28 cellular contexts compared by ENCODE assay signal in genomic region chr6:117585647-117586046, GRCh38.
"Had no signal": no experiment of that assay in that cellular context is flagged by ENCODE, and none has a peak within 500 bp of the region (broad histone marks: within the 10 kb centered on the region; RNA-seq: fewer than 3 reads in every experiment).

No MANE protein-coding gene starts in this region.

- H3K9me3 Mint-ChIP-seq: activated CD4-positive, alpha-beta memory T cell treated with anti-CD3 and anti-CD28 coated beads for 36 hours; activated CD4-positive, alpha-beta T cell treated with anti-CD3 and anti-CD28 coated beads, Interleukin-2, amount 10 ng/mL, durations not matched to agents 24 days and 14 days; activated T-helper 1 cell treated with anti-CD3 and anti-CD28 coated beads, Interleukin-12 subunit alpha, Interleukin-12 subunit beta, Interleukin-2, Interleukin-4 antibody, amounts not matched to agents 30 ng/mL and 10 ng/mL and 1 ng/mL, durations not matched to agents 14 hours and 24 hours and 36 hours had no signal

- H3K27me3 ChIP-seq: brain microvascular endothelial cell, colonic mucosa, esophagus squamous epithelium, gastroesophageal sphincter, heart right ventricle had no signal

- DNase-seq: activated CD4-positive, alpha-beta memory T cell treated with anti-CD3 and anti-CD28 coated beads for 36 hours; activated CD4-positive, alpha-beta T cell treated with anti-CD3 and anti-CD28 coated beads for 36 hours; activated CD4-positive, alpha-beta T cell treated with anti-CD3 and anti-CD28 coated beads, Interleukin-2, amount 10 ng/mL, durations not matched to agents 24 days and 14 days; activated CD4-positive, CD25-positive, alpha-beta regulatory T cell; activated CD4-positive, CD25-positive, alpha-beta regulatory T cell treated with anti-CD3 and anti-CD28 coated beads, Interleukin-2, amount 50 U/mL, for 72 hours; activated CD8-positive, alpha-beta memory T cell treated with anti-CD3 and anti-CD28 coated beads, Interleukin-2, amount 10 ng/mL, durations not matched to agents 7 days and 5 days; activated CD8-positive, alpha-beta memory T cell treated with anti-CD3 and anti-CD28 coated beads, Interleukin-2, amount 50 U/mL, for 4 hours; activated CD8-positive, alpha-beta T cell treated with anti-CD3 and anti-CD28 coated beads, Interleukin-2, amount 10 ng/mL, durations not matched to agents 7 days and 5 days; activated gamma-delta T cell treated with Interleukin-2 at 50 U/mL for 16 hours; activated naive CD4-positive, alpha-beta T cell treated with anti-CD3 and anti-CD28 coated beads, Interleukin-2, amount 50 U/mL, for 16 hours; activated naive CD4-positive, alpha-beta T cell treated with Interleukin-2 at 50 U/mL for 16 hours; activated T-cell treated with anti-CD3 and anti-CD28 coated beads, Interleukin-2, amount 50 U/mL, for 1 hour; activated T-cell treated with anti-CD3 and anti-CD28 coated beads, Interleukin-2, amount 50 U/mL, for 48 hours; amniotic stem cell; anterior cingulate cortex; brain microvascular endothelial cell; cerebellar nuclear complex; colonic mucosa; effector CD8-positive, alpha-beta T cell; esophagus squamous epithelium; foreskin melanocyte; heart right ventricle; T-helper 1 cell; T-helper 2 cell had no signal

- H3K4me1 ChIP-seq: colonic mucosa, esophagus squamous epithelium, gastroesophageal sphincter had no signal

- H3K27ac Mint-ChIP-seq: activated CD4-positive, alpha-beta memory T cell treated with anti-CD3 and anti-CD28 coated beads for 36 hours; activated CD4-positive, alpha-beta T cell treated with anti-CD3 and anti-CD28 coated beads for 36 hours; activated CD4-positive, alpha-beta T cell treated with anti-CD3 and anti-CD28 coated beads, Interleukin-2, amount 10 ng/mL, durations not matched to agents 24 days and 14 days; activated CD8-positive, alpha-beta memory T cell treated with anti-CD3 and anti-CD28 coated beads, Interleukin-2, amount 10 ng/mL, durations not matched to agents 7 days and 5 days; activated CD8-positive, alpha-beta T cell treated with anti-CD3 and anti-CD28 coated beads, Interleukin-2, amount 10 ng/mL, durations not matched to agents 7 days and 5 days; activated naive CD8-positive, alpha-beta T cell; activated T-helper 1 cell treated with anti-CD3 and anti-CD28 coated beads, Interleukin-12 subunit alpha, Interleukin-12 subunit beta, Interleukin-2, Interleukin-4 antibody, amounts not matched to agents 30 ng/mL and 10 ng/mL and 1 ng/mL, durations not matched to agents 14 hours and 24 hours and 36 hours had no signal

- ATAC-seq: activated CD4-positive, alpha-beta T cell treated with anti-CD3 and anti-CD28 coated beads for 36 hours; activated CD8-positive, alpha-beta memory T cell treated with anti-CD3 and anti-CD28 coated beads, Interleukin-2, amount 10 ng/mL, durations not matched to agents 7 days and 5 days; activated CD8-positive, alpha-beta T cell treated with anti-CD3 and anti-CD28 coated beads, Interleukin-2, amount 10 ng/mL, durations not matched to agents 7 days and 5 days; gastroesophageal sphincter; heart right ventricle had no signal

- H3K4me3 Mint-ChIP-seq: activated CD4-positive, alpha-beta memory T cell treated with anti-CD3 and anti-CD28 coated beads for 36 hours; activated CD4-positive, alpha-beta T cell treated with anti-CD3 and anti-CD28 coated beads for 36 hours; activated CD4-positive, alpha-beta T cell treated with anti-CD3 and anti-CD28 coated beads, Interleukin-2, amount 10 ng/mL, durations not matched to agents 24 days and 14 days; activated CD8-positive, alpha-beta memory T cell treated with anti-CD3 and anti-CD28 coated beads, Interleukin-2, amount 10 ng/mL, durations not matched to agents 7 days and 5 days; activated CD8-positive, alpha-beta T cell treated with anti-CD3 and anti-CD28 coated beads, Interleukin-2, amount 10 ng/mL, durations not matched to agents 7 days and 5 days; activated naive CD8-positive, alpha-beta T cell; activated T-helper 1 cell treated with anti-CD3 and anti-CD28 coated beads, Interleukin-12 subunit alpha, Interleukin-12 subunit beta, Interleukin-2, Interleukin-4 antibody, amounts not matched to agents 30 ng/mL and 10 ng/mL and 1 ng/mL, durations not matched to agents 14 hours and 24 hours and 36 hours had no signal

- H3K27ac ChIP-seq: brain microvascular endothelial cell, colonic mucosa, epithelial cell of prostate, esophagus squamous epithelium, gastroesophageal sphincter, heart right ventricle had no signal

- H3K4me3 ChIP-seq: colonic mucosa, esophagus squamous epithelium, gastroesophageal sphincter, heart right ventricle had no signal

- H3K27me3 Mint-ChIP-seq: activated CD4-positive, alpha-beta memory T cell treated with anti-CD3 and anti-CD28 coated beads for 36 hours; activated CD4-positive, alpha-beta T cell treated with anti-CD3 and anti-CD28 coated beads for 36 hours; activated CD4-positive, alpha-beta T cell treated with anti-CD3 and anti-CD28 coated beads, Interleukin-2, amount 10 ng/mL, durations not matched to agents 24 days and 14 days; activated CD8-positive, alpha-beta memory T cell treated with anti-CD3 and anti-CD28 coated beads, Interleukin-2, amount 10 ng/mL, durations not matched to agents 7 days and 5 days; activated naive CD8-positive, alpha-beta T cell had no signal

- H3K9me3 ChIP-seq: colonic mucosa, esophagus squamous epithelium had no signal
